In genomic region chr1:44029911-44030605, GRCh38 we compare ENCODE assay signal across 8 cellular contexts. TPM values are rescaled to one million over a fixed set of nuclear protein-coding genes. Genes with fewer than 3 reads are reported as not detected.
DNase-seq lines count a peak whose midpoint lies in the region; ATAC-seq, FAIRE-seq and TF ChIP-seq lines count a peak whose summit lies in the region.

No MANE protein-coding gene starts in this region.

- peaks cover 2% of the 10 kb centered on the region for H3K9me1 ChIP-seq in keratinocyte (ENCODE audit: control insufficient read depth, extremely low read depth, insufficient read depth, low read length)

- peak overlapping the region; percentile 80 for H3K4me2 ChIP-seq in keratinocyte (ENCODE audit: control insufficient read depth, extremely low read depth, insufficient read depth, low read depth, low read length)

- H3K27me3 ChIP-seq in AG04450 (ENCODE audit: control insufficient read depth, insufficient read depth, low read length) (no peaks in the 10 kb centered on the region), keratinocyte (ENCODE audit: control insufficient read depth, extremely low read depth, insufficient read depth, low read length) (no peaks in the 10 kb centered on the region)

- peak overlapping the region; percentile 91 for H3K27ac Mint-ChIP-seq in WTC11

- peak overlapping the region; percentile 89 for H2AFZ ChIP-seq in keratinocyte (ENCODE audit: control insufficient read depth, low read length)

- TF ChIP-seq CTCF in AG04450 (IDR thresholded peaks at IDR 0.05; ENCODE audit: low read depth, low read length): no peak
- TF ChIP-seq CTCF in WTC11 (IDR thresholded peaks at IDR 0.05): no peak
- no peak for TF ChIP-seq CTCF in cardiac fibroblast (IDR thresholded peaks at IDR 0.05; ENCODE audit: low read depth, low read length)
- TF ChIP-seq CTCF in keratinocyte (optimal IDR thresholded peaks at IDR 0.05 in 1 of 3, IDR thresholded peaks at IDR 0.05 in 1 of 3, conservative IDR thresholded peaks at IDR 0.05 in 1 of 3; ENCODE audit: extremely low read depth in 1 of 3, insufficient read depth in 2 of 3, low read length in 3 of 3): no peak

- peak overlapping the region; percentile 91 for H3K4me3 Mint-ChIP-seq in WTC11

- H3K9me3 Mint-ChIP-seq in WTC11: no peaks in the 10 kb centered on the region

- CTCF ChIA-PET in AG04450 (lab: Charles Lee) (interaction anchor here (4.8 kb wide), 1 partner anchor 24 kb away, joined by 33 read pairs; no protein-coding TSS in a partner anchor), WTC11 (lab: Charles Lee) (interaction anchor here (1.1 to 2.2 kb wide), 3 partner anchors 13 to 96 kb away, joined by 3 to 6 read pairs (median 6); no protein-coding TSS in a partner anchor)

- H3K9me3 ChIP-seq in AG04450 (ENCODE audit: control insufficient read depth, insufficient read depth, low read length) (no peaks in the 10 kb centered on the region), keratinocyte (ENCODE audit: control insufficient read depth, low read depth, low read length) (no peaks in the 10 kb centered on the region)

- no peaks in the 10 kb centered on the region for H3K27me3 Mint-ChIP-seq in WTC11 (ENCODE audit: low read depth)

- H3K79me2 ChIP-seq in keratinocyte (ENCODE audit: control insufficient read depth, insufficient read depth, low read length): no peaks in the 10 kb centered on the region

- no peaks in the 10 kb centered on the region for H3K36me3 Mint-ChIP-seq in WTC11

- H3K9ac ChIP-seq in keratinocyte (ENCODE audit: control insufficient read depth, extremely low read depth, insufficient read depth, low read length): peak overlapping the region; percentile 86

- dilution Hi-C loops in keratinocyte (cut with MboI; ENCODE audit: extremely low pct_ligation_motif_present, low sequenced_read_pairs): no loop called here

- DNase-seq in AG04450 (ENCODE audit: low read depth, low spot score): peak; percentile 65
- peak; percentile 91 for DNase-seq in NCI-H2227 (lab: John Stamatoyannopoulos, UW; ENCODE audit: unreplicated experiment)
- DNase-seq in WTC11 (ENCODE audit: low spot score): peak; percentile 92
- DNase-seq in cardiac fibroblast (ENCODE audit: low read depth in 2 of 2): peak; percentile 89 to 90
- no peak for DNase-seq in keratinocyte (ENCODE audit: low read depth, low spot score)
- peak; percentile 87 for DNase-seq in stimulated activated CD4-positive, alpha-beta T cell treated with anti-CD3 and anti-CD28 coated beads, Interleukin-12 subunit alpha, Interleukin-12 subunit beta, amount 100 ng/mL, for 4 hours

- H3K27ac ChIP-seq in AG04450 (ENCODE audit: low read depth, low read length) (peak overlapping the region; percentile 47), keratinocyte (ENCODE audit: control insufficient read depth, insufficient read depth, low read length) (peak overlapping the region; percentile 87)

- peaks cover 0 to 7% of the 10 kb centered on the region in 2 experiments for H3K36me3 ChIP-seq in keratinocyte (ENCODE audit: control insufficient read depth in 2 of 2, extremely low read depth in 1 of 2, insufficient read depth in 2 of 2, low read length in 2 of 2)

- H4K20me1 ChIP-seq in keratinocyte (ENCODE audit: control insufficient read depth, extremely low read depth, insufficient read depth, low read length): no peaks in the 10 kb centered on the region

- H3K4me1 ChIP-seq in keratinocyte (ENCODE audit: control insufficient read depth, extremely low read depth, insufficient read depth, low read length): peaks cover 33% of the 10 kb centered on the region

- ATAC-seq in GM18868 (IDR thresholded peaks at IDR 0.05; ENCODE audit: unreplicated experiment) (peak; percentile 90), HG03095 (IDR thresholded peaks at IDR 0.05; ENCODE audit: unreplicated experiment) (peak; percentile 65), WTC11 (peak; percentile 63)

- peak overlapping the region; percentile 84 for H3K4me3 ChIP-seq in AG04450 (ENCODE audit: low read depth, low read length)
- H3K4me3 ChIP-seq in cardiac fibroblast (replicated peaks in 1 of 2; ENCODE audit: low read depth in 2 of 2, low read length in 2 of 2): peak overlapping the region; percentile 85 to 90
- peak overlapping the region; percentile 64 to 81 (median 78) for H3K4me3 ChIP-seq in keratinocyte (ENCODE audit: control insufficient read depth in 2 of 3, extremely low read depth in 1 of 3, insufficient read depth in 2 of 3, low read depth in 1 of 3, low read length in 3 of 3)

- FAIRE-seq in keratinocyte (lab: Jason Lieb, UNC): peak; percentile 62

- POLR2A ChIA-PET in AG04450 (lab: Yijun Ruan, JAX) (interaction anchor here (0.7 to 1.3 kb wide), 4 partner anchors 10 to 17 kb away, joined by 3 to 5 read pairs (median 4); no protein-coding TSS in a partner anchor), WTC11 (lab: Charles Lee) (interaction anchor here (0.5 to 1.2 kb wide), 5 partner anchors 13 to 381 kb away, joined by 3 to 4 read pairs (median 3); no protein-coding TSS in a partner anchor)

- H3K4me1 Mint-ChIP-seq in WTC11: peaks cover 45% of the 10 kb centered on the region

TF ChIP-seq in WTC11, 78 proteins besides CTCF, POLR2A, EP300 and RAD21 (continues in another document):
- TF ChIP-seq NFYB (CRISPR knock-in tag; conservative IDR thresholded peaks at IDR 0.05; ENCODE audit: low read depth) (no peak), RORB (CRISPR knock-in tag; IDR thresholded peaks at IDR 0.05) (no peak), GABPB1 (CRISPR knock-in tag; IDR thresholded peaks at IDR 0.05) (peak; percentile 98), TP53 (CRISPR knock-in tag; IDR thresholded peaks at IDR 0.05) (0 out of 2 replicates have a peak, but pooled peaks have one; percentile 48), SP1 (CRISPR knock-in tag; conservative IDR thresholded peaks at IDR 0.05) (peak; percentile 59), TCF7 (CRISPR knock-in tag; IDR thresholded peaks at IDR 0.05; ENCODE audit: low read depth) (no peak), CREB1 (CRISPR knock-in tag; IDR thresholded peaks at IDR 0.05) (no peak), MAX (CRISPR knock-in tag; IDR thresholded peaks at IDR 0.05) (peak; percentile 85), ZNF232 (CRISPR knock-in tag; IDR thresholded peaks at IDR 0.05) (peak; percentile 42)
- TF ChIP-seq, protein P1, sequence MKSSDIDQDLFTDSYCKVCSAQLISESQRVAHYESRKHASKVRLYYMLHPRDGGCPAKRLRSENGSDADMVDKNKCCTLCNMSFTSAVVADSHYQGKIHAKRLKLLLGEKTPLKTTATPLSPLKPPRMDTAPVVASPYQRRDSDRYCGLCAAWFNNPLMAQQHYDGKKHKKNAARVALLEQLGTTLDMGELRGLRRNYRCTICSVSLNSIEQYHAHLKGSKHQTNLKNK (CRISPR knock-in tag; IDR thresholded peaks at IDR 0.05): 0 out of 2 replicates have a peak, but pooled peaks have one; percentile 6

RNA-seq across cellular contexts. Expression of gene SLC6A9, which starts 1.2 kb away (rescaled TPM):
- polyA plus RNA-seq in AG04450 (2011; rRNA removed) (16.3 and 17.3 TPM in 2 replicates), keratinocyte (4.3 to 7.5 TPM (median 5.3 TPM) in 3 replicates)
- 29.5 and 34.1 TPM in 2 replicates for polyA minus RNA-seq in AG04450 (2011; rRNA and poly(A)+ RNA removed)
- total RNA-seq in WTC11 (2021): 10.2 to 14.4 TPM (median 12.5 TPM) in 3 replicates
- polyA plus RNA-seq in keratinocyte (2011; ENCODE audit: low read depth): 5.0 TPM
- 3.5 and 4.5 TPM in 2 replicates for polyA plus RNA-seq in keratinocyte (2011; cell fraction: cytosol; rRNA removed)
- 12.6 and 13.2 TPM in 2 replicates for polyA plus RNA-seq in keratinocyte (2011; cell fraction: nucleus; rRNA removed)
- polyA plus RNA-seq in keratinocyte (2012; ENCODE audit: low replicate concordance): 10.8 and 23.3 TPM in 2 replicates
- polyA minus RNA-seq in keratinocyte: 9.1 to 24.4 TPM (median 10.9 TPM) in 3 replicates
- polyA minus RNA-seq in keratinocyte (2011; cell fraction: cytosol; rRNA and poly(A)+ RNA removed): 12.3 TPM
- polyA minus RNA-seq in keratinocyte (2011; cell fraction: nucleus; rRNA and poly(A)+ RNA removed): 11.6 TPM in 2 replicates

RNA-seq across cellular contexts. Expression of gene CCDC24, which starts 38.7 kb away (rescaled TPM):
- 1.1 and 1.6 TPM in 2 replicates for polyA plus RNA-seq in AG04450 (2011; rRNA removed)
- polyA minus RNA-seq in AG04450 (2011; rRNA and poly(A)+ RNA removed): 0.92 and 1.0 TPM in 2 replicates
- total RNA-seq in WTC11 (2021): 12.1 to 20.1 TPM (median 19.2 TPM) in 3 replicates
- 5.2 to 6.2 TPM (median 5.2 TPM) in 3 replicates for polyA plus RNA-seq in keratinocyte
- polyA plus RNA-seq in keratinocyte (2011; ENCODE audit: low read depth): 2.0 TPM
- 3.0 and 7.9 TPM in 2 replicates for polyA plus RNA-seq in keratinocyte (2011; cell fraction: cytosol; rRNA removed)
- 13.4 and 19.2 TPM in 2 replicates for polyA plus RNA-seq in keratinocyte (2011; cell fraction: nucleus; rRNA removed)
- polyA plus RNA-seq in keratinocyte (2012; ENCODE audit: low replicate concordance): 2.3 and 9.6 TPM in 2 replicates
- polyA minus RNA-seq in keratinocyte: 1.4 to 3.9 TPM (median 2.9 TPM) in 3 replicates
- polyA minus RNA-seq in keratinocyte (2011; cell fraction: cytosol; rRNA and poly(A)+ RNA removed): 7.5 TPM
- polyA minus RNA-seq in keratinocyte (2011; cell fraction: nucleus; rRNA and poly(A)+ RNA removed): 4.0 and 4.2 TPM in 2 replicates

RNA-seq across cellular contexts. Expression of gene B4GALT2, which starts 51.0 kb away (rescaled TPM):
- polyA plus RNA-seq in AG04450 (2011; rRNA removed): 39.0 and 50.4 TPM in 2 replicates
- 40.8 and 55.5 TPM in 2 replicates for polyA minus RNA-seq in AG04450 (2011; rRNA and poly(A)+ RNA removed)
- 66.7 to 72.2 TPM (median 66.9 TPM) in 3 replicates for total RNA-seq in WTC11 (2021)
- 39.6 to 60.7 TPM (median 50.4 TPM) in 3 replicates for polyA plus RNA-seq in keratinocyte
- 10.2 TPM for polyA plus RNA-seq in keratinocyte (2011; ENCODE audit: low read depth)
- 28.8 and 65.0 TPM in 2 replicates for polyA plus RNA-seq in keratinocyte (2011; cell fraction: cytosol; rRNA removed)
- polyA plus RNA-seq in keratinocyte (2011; cell fraction: nucleus; rRNA removed): 25.2 and 34.4 TPM in 2 replicates
- polyA plus RNA-seq in keratinocyte (2012; ENCODE audit: low replicate concordance): 39.3 and 79.8 TPM in 2 replicates
- polyA minus RNA-seq in keratinocyte: 43.2 to 116 TPM (median 55.0 TPM) in 3 replicates
- polyA minus RNA-seq in keratinocyte (2011; cell fraction: cytosol; rRNA and poly(A)+ RNA removed): 108 TPM
- polyA minus RNA-seq in keratinocyte (2011; cell fraction: nucleus; rRNA and poly(A)+ RNA removed): 21.2 and 21.3 TPM in 2 replicates

RNA-seq across cellular contexts. Expression of gene ATP6V0B, which starts 55.3 kb away (rescaled TPM):
- polyA plus RNA-seq in AG04450 (2011; rRNA removed) (130 and 140 TPM in 2 replicates), keratinocyte (195 to 325 TPM (median 233 TPM) in 3 replicates)
- 64.5 and 77.1 TPM in 2 replicates for polyA minus RNA-seq in AG04450 (2011; rRNA and poly(A)+ RNA removed)
- total RNA-seq in WTC11 (2021): 108 to 115 TPM (median 110 TPM) in 3 replicates
- 37.8 TPM for polyA plus RNA-seq in keratinocyte (2011; ENCODE audit: low read depth)
- polyA plus RNA-seq in keratinocyte (2011; cell fraction: cytosol; rRNA removed): 213 and 278 TPM in 2 replicates
- 257 and 265 TPM in 2 replicates for polyA plus RNA-seq in keratinocyte (2011; cell fraction: nucleus; rRNA removed)
- polyA plus RNA-seq in keratinocyte (2012; ENCODE audit: low replicate concordance): 176 and 266 TPM in 2 replicates
- polyA minus RNA-seq in keratinocyte: 176 to 259 TPM (median 180 TPM) in 3 replicates
- 211 TPM for polyA minus RNA-seq in keratinocyte (2011; cell fraction: cytosol; rRNA and poly(A)+ RNA removed)
- 69.2 and 72.5 TPM in 2 replicates for polyA minus RNA-seq in keratinocyte (2011; cell fraction: nucleus; rRNA and poly(A)+ RNA removed)
